Comparison of ENCODE assay signal across 9 cellular contexts in genomic region chr1:212981571-212982328, GRCh38. TPM values are rescaled to one million over a fixed set of nuclear protein-coding genes. Genes with fewer than 3 reads are reported as not detected.
DNase-seq lines count a peak whose midpoint lies in the region; ATAC-seq, FAIRE-seq and TF ChIP-seq lines count a peak whose summit lies in the region.
"Had no signal": no experiment of that assay in that cellular context is flagged by ENCODE, and none has a peak within 500 bp of the region (broad histone marks: within the 10 kb centered on the region; RNA-seq: fewer than 3 reads in every experiment).

No MANE protein-coding gene starts in this region.

- TF ChIP-seq CTCF in A549 (IDR thresholded peaks at IDR 0.05) = no peak
- no peak for TF ChIP-seq CTCF in bronchial epithelial cell (IDR thresholded peaks at IDR 0.05; ENCODE audit: insufficient read depth, low read length, severe bottlenecking)

- no peaks in the 10 kb centered on the region for H3K9me3 Mint-ChIP-seq in naive thymus-derived CD8-positive, alpha-beta T cell

- DNase-seq in A549 (ENCODE audit: low read depth in 1 of 2, low spot score in 1 of 2) = no peak
- peak; percentile 9 for DNase-seq in bronchial epithelial cell (ENCODE audit: low read depth)
- DNase-seq in naive thymus-derived CD8-positive, alpha-beta T cell = no peak
- no peak for DNase-seq in NCI-H1105 (lab: John Stamatoyannopoulos, UW)
- no peak for DNase-seq in COR-L47 (lab: John Stamatoyannopoulos, UW)

- no peak for TF ChIP-seq RAD21 in A549 (conservative IDR thresholded peaks at IDR 0.05 in 1 of 2, IDR thresholded peaks at IDR 0.05 in 1 of 2)

- H3K9me3 ChIP-seq in A549 = no peaks in the 10 kb centered on the region

- peaks cover 27% of the 10 kb centered on the region for H3K4me1 ChIP-seq in A549

- H3K4me2 ChIP-seq in A549 = 0 out of 3 replicates have a peak overlapping the region, but pooled peaks have one; percentile 38

- no peaks in the 10 kb centered on the region for H3K27me3 ChIP-seq in bronchial epithelial cell (ENCODE audit: control insufficient read depth, insufficient read depth, low read length)

- H3K27ac ChIP-seq in A549 = peak overlapping the region; percentile 5 to 66; a peak in 3 of 6 replicates

- no peak for TF ChIP-seq EP300 in A549 (IDR thresholded peaks at IDR 0.05)

- CTCF ChIA-PET in A549 (lab: Yijun Ruan, JAX) = interaction anchor here (0.8 to 3.0 kb wide), 4 partner anchors 14 to 15 kb away, joined by 3 to 11 read pairs (median 4); no protein-coding TSS in a partner anchor

- POLR2A ChIA-PET in A549 (lab: Yijun Ruan, JAX) = no interaction called here
- POLR2A ChIA-PET in naive thymus-derived CD8-positive, alpha-beta T cell (lab: Charles Lee) = no interaction called here

- H3K36me3 ChIP-seq in bronchial epithelial cell (ENCODE audit: control insufficient read depth, insufficient read depth, low read length) = no peaks in the 10 kb centered on the region

- peaks cover 0 to 6% (median 3%) of the 10 kb centered on the region in 5 donors for H3K27me3 Mint-ChIP-seq in naive thymus-derived CD8-positive, alpha-beta T cell
- H3K27me3 Mint-ChIP-seq: activated naive CD8-positive, alpha-beta T cell had no signal

- no peak overlapping the region for H3K4me3 Mint-ChIP-seq in naive thymus-derived CD8-positive, alpha-beta T cell
- H3K4me3 Mint-ChIP-seq: activated naive CD8-positive, alpha-beta T cell had no signal

- H3K4me3 ChIP-seq in A549 = no peak overlapping the region
- no peak overlapping the region for H3K4me3 ChIP-seq in bronchial epithelial cell (ENCODE audit: low read depth, low read length)

- FAIRE-seq in A549 (lab: Jason Lieb, UNC) = no peak
- FAIRE-seq in bronchial epithelial cell (lab: Jason Lieb, UNC) = no peak

- no peak; a peak in 1 of 6 replicates for ATAC-seq in A549
- ATAC-seq in GM19438 (IDR thresholded peaks at IDR 0.05; ENCODE audit: low read depth, unreplicated experiment) = peak; percentile 65
- ATAC-seq in HG03280 (IDR thresholded peaks at IDR 0.05; ENCODE audit: unreplicated experiment) = peak; percentile 54
- ATAC-seq in naive thymus-derived CD8-positive, alpha-beta T cell = no peak
- ATAC-seq in GM18505 (IDR thresholded peaks at IDR 0.05; ENCODE audit: unreplicated experiment) = no peak

- H3K27ac Mint-ChIP-seq in naive thymus-derived CD8-positive, alpha-beta T cell = no peak overlapping the region
- H3K27ac Mint-ChIP-seq: activated naive CD8-positive, alpha-beta T cell had no signal

- H3K36me3 Mint-ChIP-seq in naive thymus-derived CD8-positive, alpha-beta T cell = no peaks in the 10 kb centered on the region
- H3K36me3 Mint-ChIP-seq: activated naive CD8-positive, alpha-beta T cell had no signal

- peaks cover 0 to 4% (median under 1%) of the 10 kb centered on the region in 4 donors for H3K4me1 Mint-ChIP-seq in naive thymus-derived CD8-positive, alpha-beta T cell

- WGBS in A549 (ENCODE audit: missing lambda C conversion rate) = 76% methylated on average over 13 of the region's 13 CpGs

- TF ChIP-seq POLR2A in A549 (IDR thresholded peaks at IDR 0.05; ENCODE audit: low read length) = no peak
- TF ChIP-seq POLR2A in GM18505 (IDR thresholded peaks at IDR 0.05; ENCODE audit: borderline replicate concordance, extremely low read depth, insufficient read depth, insufficient read length) = no peak

TF ChIP-seq in A549, 52 proteins besides CTCF, POLR2A, EP300 and RAD21:
- TF ChIP-seq CBX8 (IDR thresholded peaks at IDR 0.05) = no peak
- TF ChIP-seq, protein P1, sequence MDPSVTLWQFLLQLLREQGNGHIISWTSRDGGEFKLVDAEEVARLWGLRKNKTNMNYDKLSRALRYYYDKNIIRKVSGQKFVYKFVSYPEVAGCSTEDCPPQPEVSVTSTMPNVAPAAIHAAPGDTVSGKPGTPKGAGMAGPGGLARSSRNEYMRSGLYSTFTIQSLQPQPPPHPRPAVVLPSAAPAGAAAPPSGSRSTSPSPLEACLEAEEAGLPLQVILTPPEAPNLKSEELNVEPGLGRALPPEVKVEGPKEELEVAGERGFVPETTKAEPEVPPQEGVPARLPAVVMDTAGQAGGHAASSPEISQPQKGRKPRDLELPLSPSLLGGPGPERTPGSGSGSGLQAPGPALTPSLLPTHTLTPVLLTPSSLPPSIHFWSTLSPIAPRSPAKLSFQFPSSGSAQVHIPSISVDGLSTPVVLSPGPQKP (IDR thresholded peaks at IDR 0.05; ENCODE audit: low read depth, low read length) = no peak
- no peak for TF ChIP-seq FOSL2 (IDR thresholded peaks at IDR 0.05)
- TF ChIP-seq FOSL2 (CRISPR knock-in tag; IDR thresholded peaks at IDR 0.05) = no peak
- no peak for TF ChIP-seq CBX2 (IDR thresholded peaks at IDR 0.05; ENCODE audit: borderline replicate concordance, low read depth)
- no peak for TF ChIP-seq GATA3 (IDR thresholded peaks at IDR 0.05; ENCODE audit: borderline replicate concordance)
- TF ChIP-seq BHLHE40 (IDR thresholded peaks at IDR 0.05; ENCODE audit: low read depth, low read length) = no peak
- no peak for TF ChIP-seq REST (IDR thresholded peaks at IDR 0.05)
- TF ChIP-seq MAZ (IDR thresholded peaks at IDR 0.05; ENCODE audit: borderline replicate concordance, low read depth, low read length) = no peak
- no peak for TF ChIP-seq ZNF302 (CRISPR knock-in tag; IDR thresholded peaks at IDR 0.05)
- TF ChIP-seq TFCP2L1 (CRISPR knock-in tag; IDR thresholded peaks at IDR 0.05) = no peak
- TF ChIP-seq MYC (IDR thresholded peaks at IDR 0.05; ENCODE audit: borderline replicate concordance, low read length) = no peak
- TF ChIP-seq, protein P2, sequence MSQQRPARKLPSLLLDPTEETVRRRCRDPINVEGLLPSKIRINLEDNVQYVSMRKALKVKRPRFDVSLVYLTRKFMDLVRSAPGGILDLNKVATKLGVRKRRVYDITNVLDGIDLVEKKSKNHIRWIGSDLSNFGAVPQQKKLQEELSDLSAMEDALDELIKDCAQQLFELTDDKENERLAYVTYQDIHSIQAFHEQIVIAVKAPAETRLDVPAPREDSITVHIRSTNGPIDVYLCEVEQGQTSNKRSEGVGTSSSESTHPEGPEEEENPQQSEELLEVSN (IDR thresholded peaks at IDR 0.05; ENCODE audit: borderline replicate concordance, low read depth) = no peak
- no peak for TF ChIP-seq POLR2AphosphoS2 (conservative IDR thresholded peaks at IDR 0.05; ENCODE audit: low read length)
- TF ChIP-seq ESRRA (IDR thresholded peaks at IDR 0.05; ENCODE audit: borderline replicate concordance, low read length) = no peak
- no peak for TF ChIP-seq HOXB5 (CRISPR knock-in tag; IDR thresholded peaks at IDR 0.05)
- TF ChIP-seq, protein P3, sequence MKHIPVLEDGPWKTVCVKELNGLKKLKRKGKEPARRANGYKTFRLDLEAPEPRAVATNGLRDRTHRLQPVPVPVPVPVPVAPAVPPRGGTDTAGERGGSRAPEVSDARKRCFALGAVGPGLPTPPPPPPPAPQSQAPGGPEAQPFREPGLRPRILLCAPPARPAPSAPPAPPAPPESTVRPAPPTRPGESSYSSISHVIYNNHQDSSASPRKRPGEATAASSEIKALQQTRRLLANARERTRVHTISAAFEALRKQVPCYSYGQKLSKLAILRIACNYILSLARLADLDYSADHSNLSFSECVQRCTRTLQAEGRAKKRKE (CRISPR knock-in tag; IDR thresholded peaks at IDR 0.05; ENCODE audit: low read depth) = no peak

RNA-seq across cellular contexts. Expression of gene VASH2, which starts 31.4 kb away (rescaled TPM):
- polyA plus RNA-seq in A549 (2011; rRNA removed) (3.4 and 6.5 TPM in 2 replicates), A549 (2017; fragmentation: RNase III; extraction: RNeasy Plus Mini Kit Qiagen cat#74134 plus additional on column Dnase treatment) (3.0 to 4.7 TPM (median 3.3 TPM) in 3 replicates)
- polyA plus RNA-seq in A549 (2012; cell fraction: cytosol; rRNA removed) = 1.5 and 2.4 TPM in 2 replicates
- 1.2 and 1.6 TPM in 2 replicates for polyA plus RNA-seq in A549 (2012; cell fraction: nucleus; rRNA removed)
- polyA minus RNA-seq in A549 (2011; rRNA and poly(A)+ RNA removed) = 5.1 and 7.3 TPM in 2 replicates
- total RNA-seq in bronchial epithelial cell = not detected in 2 replicates
- not detected for total RNA-seq in naive thymus-derived CD8-positive, alpha-beta T cell
- under 1 TPM in 2 of 3 donors, not detected in 1; 0.30 to 0.68 TPM for polyA plus RNA-seq in naive thymus-derived CD8-positive, alpha-beta T cell

RNA-seq across cellular contexts. Expression of gene ANGEL2, which starts 33.9 kb away (rescaled TPM):
- polyA plus RNA-seq in A549 (2011; rRNA removed) (38.9 and 42.3 TPM in 2 replicates), A549 (2017; fragmentation: RNase III; extraction: RNeasy Plus Mini Kit Qiagen cat#74134 plus additional on column Dnase treatment) (19.4 to 22.1 TPM (median 20.4 TPM) in 3 replicates)
- 7.7 and 8.9 TPM in 2 replicates for polyA plus RNA-seq in A549 (2012; cell fraction: cytosol; rRNA removed)
- polyA plus RNA-seq in A549 (2012; cell fraction: nucleus; rRNA removed) = 10.5 and 19.1 TPM in 2 replicates
- 23.2 and 23.8 TPM in 2 replicates for polyA minus RNA-seq in A549 (2011; rRNA and poly(A)+ RNA removed)
- 22.4 and 23.2 TPM in 2 replicates for total RNA-seq in bronchial epithelial cell
- total RNA-seq in naive thymus-derived CD8-positive, alpha-beta T cell = 10 to 100 TPM; 94.8 to 98.5 TPM
- 10 to 100 TPM; 18.5 to 28.1 (median 25.2) TPM for polyA plus RNA-seq in naive thymus-derived CD8-positive, alpha-beta T cell

Comparison
In these comparisons a context has a peak if more than half of its experiments do, and no peak if none do; other contexts are left out.
1. ATAC-seq: peak in GM19438 (single experiment) and HG03280 (single experiment); none in A549 (0 of 2), naive thymus-derived CD8-positive, alpha-beta T cell (0 of 2) and GM18505 (single experiment).